Comparison of ENCODE assay signal across 8 cellular contexts in genomic region chr7:24477807-24478655, GRCh38.
DNase-seq lines count a peak whose midpoint lies in the region; ATAC-seq and TF ChIP-seq lines count a peak whose summit lies in the region.

No MANE protein-coding gene starts in this region.

- H3K4me3 ChIP-seq in right cardiac atrium (ENCODE audit: low read length): no peak overlapping the region
- H3K4me3 ChIP-seq in stomach smooth muscle (ENCODE audit: low read length in 2 of 2): no peak overlapping the region

- H3K27me3 ChIP-seq in right cardiac atrium (ENCODE audit: control insufficient read depth, insufficient read depth) (no peaks in the 10 kb centered on the region), stomach smooth muscle (ENCODE audit: control insufficient read depth in 1 of 2, insufficient read depth in 2 of 2, low read length in 2 of 2) (no peaks in the 10 kb centered on the region)

- no peak overlapping the region for H3K9ac ChIP-seq in stomach smooth muscle (ENCODE audit: low read length in 2 of 2)

- H3K9me3 ChIP-seq in right cardiac atrium (ENCODE audit: control insufficient read depth, low read length): no peaks in the 10 kb centered on the region
- no peaks in the 10 kb centered on the region for H3K9me3 ChIP-seq in stomach smooth muscle (ENCODE audit: control insufficient read depth in 2 of 2, low read length in 2 of 2)

- ATAC-seq in right cardiac atrium (peak; percentile 83 to 90), GM18858 (IDR thresholded peaks at IDR 0.05; ENCODE audit: unreplicated experiment) (no peak), GM18519 (IDR thresholded peaks at IDR 0.05; ENCODE audit: low FRiP score, unreplicated experiment) (no peak)

- WGBS in right cardiac atrium: 39% methylated on average over 5 of the region's 5 CpGs

- no peaks in the 10 kb centered on the region for H3K36me3 ChIP-seq in stomach smooth muscle (ENCODE audit: control insufficient read depth in 2 of 2, insufficient read depth in 2 of 2, low read length in 2 of 2)

- H3K4me1 ChIP-seq in right cardiac atrium (ENCODE audit: control insufficient read depth, insufficient read depth, low read length) (no peaks in the 10 kb centered on the region), stomach smooth muscle (ENCODE audit: control insufficient read depth, insufficient read depth, low read length) (peaks cover 13% of the 10 kb centered on the region)

- TF ChIP-seq CTCF in GM10266 (IDR thresholded peaks at IDR 0.05; ENCODE audit: control insufficient read depth, insufficient read depth, low read depth, missing control alignments): no peak

- DNase-seq in HPDE6-E6E7 (ENCODE audit: extremely low spot score) (peak; percentile 27), SHP77 (lab: John Stamatoyannopoulos, UW) (peak; percentile 30 to 68), right cardiac atrium (peak in 2 of 3 donors; percentile 27 to 58), GM10266 (ENCODE audit: extremely low spot score) (no peak)
- no peak for DNase-seq in stimulated activated CD4-positive, alpha-beta T cell treated with anti-CD3 and anti-CD28 coated beads, Interleukin-15, amount 100 ng/mL, for 24 hours

- intact Hi-C loops in right cardiac atrium (cut with DNase I): no loop called here

- H3K27ac ChIP-seq in right cardiac atrium (ENCODE audit: low read length) (no peak overlapping the region), stomach smooth muscle (ENCODE audit: low read length) (peak overlapping the region; percentile 37)

Comparison
In these comparisons a context has a peak if more than half of its experiments do, and no peak if none do; other contexts are left out.
1. DNase-seq: peak in HPDE6-E6E7 (single experiment), SHP77 (2 of 2) and right cardiac atrium (2 of 3); none in stimulated activated CD4-positive, alpha-beta T cell treated with anti-CD3 and anti-CD28 coated beads, Interleukin-15, amount 100 ng/mL, for 24 hours (single experiment) and GM10266 (single experiment).
2. ATAC-seq: peak in right cardiac atrium (2 of 2); none in GM18858 (single experiment) and GM18519 (single experiment).